9 cellular contexts compared by ENCODE assay signal in genomic region chr11:84524422-84525051, GRCh38.
DNase-seq lines count a peak whose midpoint lies in the region; ATAC-seq, FAIRE-seq and TF ChIP-seq lines count a peak whose summit lies in the region.
"Had no signal": no experiment of that assay in that cellular context is flagged by ENCODE, and none has a peak within 500 bp of the region (broad histone marks: within the 10 kb centered on the region; RNA-seq: fewer than 3 reads in every experiment).

No MANE protein-coding gene starts in this region.

- H3K36me3 ChIP-seq in GM06990 (ENCODE audit: control insufficient read depth, insufficient read depth, low read length) = no peaks in the 10 kb centered on the region
- H3K36me3 ChIP-seq in pancreas = no peaks in the 10 kb centered on the region

- peak in 3 of 4 donors; percentile 53 to 57 (median 56) for ATAC-seq in pancreas
- no peak for ATAC-seq in HG03460 (IDR thresholded peaks at IDR 0.05; ENCODE audit: unreplicated experiment)

- no peak overlapping the region for H3K4me3 ChIP-seq in GM06990 (replicated peaks; ENCODE audit: low read depth, low read length)
- H3K4me3 ChIP-seq in dorsolateral prefrontal cortex = peak overlapping the region in 2 of 59 donors; percentile 5 to 11
- no peak overlapping the region for H3K4me3 ChIP-seq in pancreas

- intact Hi-C loops in dorsolateral prefrontal cortex (cut with DNase I) = loop anchor here (2.0 to 10.0 kb wide), 5 partner anchors 130 to 697 kb away; no protein-coding TSS in a partner anchor
- intact Hi-C loops in pancreas (cut with DNase I) = no loop called here

- 30 to 39% methylated on average over 3 of the region's 3 CpGs for WGBS in pancreas, 2 donors

- H3K27ac ChIP-seq in dorsolateral prefrontal cortex = peak overlapping the region in 30 of 59 donors; percentile 4 to 82 (median 42)
- no peak overlapping the region for H3K27ac ChIP-seq in pancreas

- no peaks in the 10 kb centered on the region for H3K9me3 ChIP-seq in pancreas

- DNase-seq in GM06990 (ENCODE audit: extremely low read depth, insufficient read length) (no peak), NCI-H2227 (lab: John Stamatoyannopoulos, UW; ENCODE audit: unreplicated experiment) (peak; percentile 25), dorsolateral prefrontal cortex (no peak), pancreas (no peak), NCI-H1694 treated with DMSO at 0.1 percent for 48 hours (lab: John Stamatoyannopoulos, UW) (no peak), occipital lobe (lab: John Stamatoyannopoulos, UW) (no peak)
- no peak for DNase-seq in stimulated activated naive CD4-positive, alpha-beta T cell (lab: John Stamatoyannopoulos, UW)
- DNase-seq: stimulated activated CD4-positive, alpha-beta T cell treated with anti-CD3 and anti-CD28 coated beads, Interleukin-12 subunit alpha, Interleukin-12 subunit beta, amount 100 ng/mL, for 4 hours had no signal

- H3K4me1 ChIP-seq in pancreas = no peaks in the 10 kb centered on the region

- FAIRE-seq in pancreas (lab: Jason Lieb, UNC) = no peak

- peak; percentile 38 for TF ChIP-seq CTCF in GM06990 (IDR thresholded peaks at IDR 0.05; ENCODE audit: insufficient read depth, low read length, poor library complexity, severe bottlenecking)
- peak; percentile 53 to 89 (median 74) for TF ChIP-seq CTCF in dorsolateral prefrontal cortex (IDR thresholded peaks at IDR 0.05 in 54 of 56, conservative IDR thresholded peaks at IDR 0.05 in 2 of 56; ENCODE audit: low read depth in 1 of 56, partially characterized antibody in 56 of 56)
- peak in 2 of 4 donors; percentile 27 to 38 for TF ChIP-seq CTCF in pancreas (IDR thresholded peaks at IDR 0.05)

- H3K27me3 ChIP-seq in GM06990 (replicated peaks; ENCODE audit: control insufficient read depth, insufficient read depth, low read length) = no peaks in the 10 kb centered on the region
- no peaks in the 10 kb centered on the region for H3K27me3 ChIP-seq in dorsolateral prefrontal cortex
- H3K27me3 ChIP-seq in pancreas = no peaks in the 10 kb centered on the region

Comparison
In these comparisons a context has a peak if more than half of its experiments do, and no peak if none do; other contexts are left out.
1. H3K27ac ChIP-seq: peak in dorsolateral prefrontal cortex (30 of 59); none in pancreas (0 of 4).
2. intact Hi-C loops: an anchor here in dorsolateral prefrontal cortex (2.0 to 10.0 kb wide); none called in pancreas.